ENCODE assay signal across 19 cellular contexts in the genomic region with DNA sequence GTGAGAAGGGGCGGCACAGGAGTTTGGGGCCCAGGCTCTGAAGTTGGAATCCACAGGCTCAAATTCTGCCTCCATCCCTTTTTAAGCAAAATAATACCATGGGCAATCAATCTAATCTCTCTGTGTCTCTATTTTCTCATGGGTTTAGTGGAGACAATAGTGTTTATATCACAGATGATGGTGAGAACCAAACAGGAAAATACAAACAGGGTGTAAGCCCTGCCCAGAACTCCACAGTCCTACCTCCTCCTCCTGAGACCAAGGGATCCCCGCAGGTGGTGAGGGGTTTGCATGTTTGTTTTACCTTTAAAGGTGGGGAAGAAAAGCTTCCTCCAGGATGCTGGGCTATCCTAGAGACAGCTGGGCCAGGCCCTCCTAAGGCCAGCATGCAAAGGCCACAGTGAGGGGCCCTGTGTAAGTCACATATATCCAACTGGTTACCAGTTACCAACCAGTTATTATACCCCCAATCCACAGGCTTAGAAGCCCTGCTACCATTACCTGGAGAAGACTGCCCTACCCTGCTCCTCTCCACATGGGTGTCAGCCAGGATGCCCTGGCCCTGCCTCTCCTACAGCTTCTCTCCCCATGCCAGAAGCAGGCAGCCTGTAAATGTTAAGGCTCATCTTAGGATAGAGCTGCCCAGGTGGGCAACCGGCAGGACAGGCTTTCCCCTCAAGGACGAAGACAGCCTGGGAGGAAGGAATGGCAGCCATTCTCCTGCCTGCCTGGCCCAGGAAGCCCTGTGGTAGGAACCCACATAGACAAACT.
"Had no signal": no experiment of that assay in that cellular context is flagged by ENCODE, and none has a peak within 500 bp of the region (broad histone marks: within the 10 kb centered on the region; RNA-seq: fewer than 3 reads in every experiment).

No MANE protein-coding gene starts in this region.

- ATAC-seq: heart left ventricle, left lobe of liver, sciatic nerve had no signal

- H3K27me3 ChIP-seq: spleen, suprapubic skin, thyroid gland had no signal

- DNase-seq: heart left ventricle; hypothalamus; islet precursor cell; spleen; stimulated activated CD4-positive, alpha-beta T cell treated with anti-CD3 and anti-CD28 coated beads, Interleukin-15, amount 100 ng/mL, for 24 hours; stimulated activated CD4-positive, alpha-beta T cell treated with anti-CD3 and anti-CD28 coated beads, Interleukin-1b, Interleukin-23, amount 100 ng/mL, for 48 hours; stimulated activated CD4-positive, alpha-beta T cell treated with anti-CD3 and anti-CD28 coated beads, Interleukin-4, amount 100 ng/mL, for 4 hours; stimulated activated naive CD4-positive, alpha-beta T cell; thyroid gland had no signal

- H3K36me3 ChIP-seq: heart left ventricle, spleen, suprapubic skin, thyroid gland had no signal

- H3K9me3 ChIP-seq: heart left ventricle, suprapubic skin, thyroid gland had no signal

- H3K4me3 ChIP-seq: heart left ventricle, spleen, suprapubic skin, thyroid gland had no signal

- FAIRE-seq: bronchial epithelial cell, colon, frontal cortex had no signal

- H3K27ac ChIP-seq: heart left ventricle, spleen, suprapubic skin, thyroid gland had no signal

- H3K9me3 Mint-ChIP-seq: dendritic cell treated with granulocyte-macrophage colony-stimulating factor and Interleukin-4, amounts not matched to agents 40 ng/mL and 50 ng/mL, for 4 days; mesothelial cell of epicardium; nephron; type B pancreatic cell had no signal

- H3K4me3 Mint-ChIP-seq: dendritic cell treated with granulocyte-macrophage colony-stimulating factor and Interleukin-4, amounts not matched to agents 40 ng/mL and 50 ng/mL, for 4 days; mesothelial cell of epicardium; nephron; type B pancreatic cell had no signal

- H3K4me1 ChIP-seq: heart left ventricle, spleen, suprapubic skin, thyroid gland had no signal

- H3K4me1 Mint-ChIP-seq: mesothelial cell of epicardium had no signal

- H3K36me3 Mint-ChIP-seq: mesothelial cell of epicardium, type B pancreatic cell had no signal

- H3K27ac Mint-ChIP-seq: dendritic cell treated with granulocyte-macrophage colony-stimulating factor and Interleukin-4, amounts not matched to agents 40 ng/mL and 50 ng/mL, for 4 days; mesothelial cell of epicardium; nephron; type B pancreatic cell had no signal
